23 cellular contexts compared by ENCODE assay signal in the genomic region with DNA sequence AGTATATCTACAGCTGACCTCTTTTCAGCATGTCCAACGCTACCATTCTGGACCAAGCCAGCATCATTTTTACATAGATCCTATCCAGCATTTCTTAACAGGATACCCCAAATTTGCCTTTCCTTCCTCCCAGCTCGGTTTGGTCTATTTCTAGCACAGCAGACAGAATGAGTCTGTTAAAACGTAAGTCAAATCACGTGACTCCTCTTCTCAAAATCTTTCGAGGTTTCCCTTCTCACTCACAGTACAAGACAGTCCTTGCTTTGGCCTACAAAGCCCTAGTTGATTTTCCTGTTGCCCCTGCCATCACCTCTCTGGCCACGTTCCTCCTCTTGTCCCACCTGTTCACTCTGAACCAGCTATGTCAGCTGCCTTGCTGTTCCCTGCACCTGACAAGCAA.
"Had no signal": no experiment of that assay in that cellular context is flagged by ENCODE, and none has a peak within 500 bp of the region (broad histone marks: within the 10 kb centered on the region; RNA-seq: fewer than 3 reads in every experiment).

No MANE protein-coding gene starts in this region.

- H3K4me1 ChIP-seq: esophagus muscularis mucosa, gastrocnemius medialis, heart right ventricle, left lung, lower lobe of right lung had no signal

- H3K4me3 Mint-ChIP-seq: mesothelial cell of epicardium; naive thymus-derived CD4-positive, alpha-beta T cell had no signal

- H3K4me3 ChIP-seq: coronary artery, dorsolateral prefrontal cortex, esophagus muscularis mucosa, gastrocnemius medialis, heart right ventricle, left lung, lower lobe of right lung had no signal

- DNase-seq: dermis blood vessel endothelial cell; dorsolateral prefrontal cortex; effector CD4-positive, alpha-beta T cell; effector memory CD4-positive, alpha-beta T cell; foreskin melanocyte; gastrocnemius medialis; glutamatergic neuron; head of caudate nucleus; heart right ventricle; hippocampal formation; left cardiac atrium; left lung; left ventricle myocardium superior; lower lobe of right lung; mesenchymal stem cell; naive thymus-derived CD4-positive, alpha-beta T cell had no signal

- H3K27me3 ChIP-seq: esophagus muscularis mucosa, gastrocnemius medialis, heart right ventricle, left lung had no signal

- FAIRE-seq: colon, endothelial cell of umbilical vein, islet of Langerhans, keratinocyte had no signal

- H3K9me3 Mint-ChIP-seq: mesothelial cell of epicardium had no signal

- H3K27ac Mint-ChIP-seq: mesothelial cell of epicardium; naive thymus-derived CD4-positive, alpha-beta T cell had no signal

- H3K36me3 Mint-ChIP-seq: mesothelial cell of epicardium; naive thymus-derived CD4-positive, alpha-beta T cell had no signal

- H3K36me3 ChIP-seq: esophagus muscularis mucosa, gastrocnemius medialis, heart right ventricle, left lung, lower lobe of right lung had no signal

- H3K9me3 ChIP-seq: esophagus muscularis mucosa, gastrocnemius medialis, heart right ventricle, left lung, lower lobe of right lung had no signal

- H3K27ac ChIP-seq: coronary artery, dorsolateral prefrontal cortex, esophagus muscularis mucosa, gastrocnemius medialis, heart right ventricle, left lung, lower lobe of right lung had no signal

- ATAC-seq: gastrocnemius medialis; heart right ventricle; left cardiac atrium; left lung; left ventricle myocardium superior; lower lobe of right lung; naive thymus-derived CD4-positive, alpha-beta T cell had no signal

- H3K4me1 Mint-ChIP-seq: mesothelial cell of epicardium; naive thymus-derived CD4-positive, alpha-beta T cell had no signal
